ENCODE assay signal across 9 cellular contexts in the genomic region with DNA sequence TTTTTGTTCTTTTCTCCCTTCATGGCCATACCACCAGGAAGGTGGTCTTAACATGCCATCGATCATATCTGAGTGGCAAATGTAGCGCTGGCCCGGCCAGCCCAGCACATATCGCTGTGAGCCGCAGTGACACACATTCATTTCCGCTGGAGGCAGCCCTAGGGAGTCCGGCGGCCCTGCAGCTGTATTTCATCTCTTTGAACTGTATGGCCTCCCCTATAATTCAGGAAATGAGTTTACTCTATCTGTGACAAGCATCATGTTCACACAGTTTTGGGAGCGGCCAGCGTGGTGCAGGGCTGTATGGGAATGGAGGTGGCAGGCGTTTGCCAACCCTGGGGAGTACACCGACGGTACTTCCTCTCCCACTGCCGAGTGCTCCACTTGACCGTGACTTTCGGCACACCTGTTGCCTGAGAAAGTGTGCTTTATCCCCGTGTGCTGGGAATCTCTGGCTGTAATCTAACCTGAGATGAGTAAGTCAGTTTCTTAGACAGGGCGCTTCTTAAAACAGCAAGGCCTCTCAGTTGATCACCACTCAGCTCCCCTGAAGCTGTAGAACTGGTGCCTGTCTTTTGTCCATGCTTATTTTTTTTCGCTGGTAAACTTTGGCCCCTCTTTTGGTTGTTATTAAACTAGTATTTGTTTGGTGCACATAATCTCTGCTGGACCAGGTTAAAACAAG.
A peak's percentile ranks its signal among the peaks of the same experiment; 100 is the strongest.
DNase-seq lines count a peak whose midpoint lies in the region; ATAC-seq, FAIRE-seq and TF ChIP-seq lines count a peak whose summit lies in the region.
"Had no signal": no experiment of that assay in that cellular context is flagged by ENCODE, and none has a peak within 500 bp of the region (broad histone marks: within the 10 kb centered on the region; RNA-seq: fewer than 3 reads in every experiment).

No MANE protein-coding gene starts in this region.

- H3K27ac ChIP-seq in CD4-positive, CD25-positive, alpha-beta regulatory T cell (ENCODE audit: insufficient read depth, low read length, poor library complexity, severe bottlenecking) = peak overlapping the region; percentile 74
- H3K27ac ChIP-seq in neural progenitor cell = no peak overlapping the region

- peak overlapping the region; percentile 92 to 94 (median 93) for H3K27ac Mint-ChIP-seq in CD4-positive, CD25-positive, alpha-beta regulatory T cell
- H3K27ac Mint-ChIP-seq in effector memory CD8-positive, alpha-beta T cell = peak overlapping the region; percentile 49 to 90
- no peak overlapping the region for H3K27ac Mint-ChIP-seq in neural progenitor cell

- DNase-seq in CD4-positive, CD25-positive, alpha-beta regulatory T cell = peak; percentile 38 to 86 (median 50)
- peak; percentile 64 for DNase-seq in KG1 (lab: John Stamatoyannopoulos, UW)
- DNase-seq in activated CD4-positive, alpha-beta T cell treated with anti-CD3 and anti-CD28 coated beads for 1 hour = peak; percentile 28
- peak; percentile 39 to 46 (median 39) for DNase-seq in effector memory CD8-positive, alpha-beta T cell
- DNase-seq in stimulated activated CD8-positive, alpha-beta memory T cell treated with anti-CD3 and anti-CD28 coated beads, Interleukin-2, amount 100 ng/mL, for 1 hour (ENCODE audit: low read depth in 2 of 2) = peak; percentile 16 to 19
- no peak for DNase-seq in GM19239 (ENCODE audit: insufficient read length, low spot score)
- no peak for DNase-seq in neural progenitor cell (ENCODE audit: low spot score)

- H3K4me3 ChIP-seq in CD4-positive, CD25-positive, alpha-beta regulatory T cell (ENCODE audit: low read depth, low read length) = peak overlapping the region; percentile 66
- no peak overlapping the region for H3K4me3 ChIP-seq in neural progenitor cell

- no peak overlapping the region for H3K4me2 ChIP-seq in neural progenitor cell

- peak; percentile 86 to 92 for ATAC-seq in CD4-positive, CD25-positive, alpha-beta regulatory T cell (ENCODE audit: low read depth in 2 of 2)
- peak; percentile 78 for ATAC-seq in GM21423 (IDR thresholded peaks at IDR 0.05; ENCODE audit: unreplicated experiment)
- ATAC-seq in effector memory CD8-positive, alpha-beta T cell (replicated peaks) = peak; percentile 92

- H4K20me1 ChIP-seq in neural progenitor cell (ENCODE audit: low read depth) = no peaks in the 10 kb centered on the region

- H3K4me3 Mint-ChIP-seq in CD4-positive, CD25-positive, alpha-beta regulatory T cell = peak overlapping the region; percentile 16 to 87 (median 84)
- H3K4me3 Mint-ChIP-seq in effector memory CD8-positive, alpha-beta T cell = peak overlapping the region; percentile 63 to 74
- no peak overlapping the region for H3K4me3 Mint-ChIP-seq in neural progenitor cell

- H2AFZ ChIP-seq in neural progenitor cell (replicated peaks) = no peak overlapping the region

- no peaks in the 10 kb centered on the region for H3K36me3 Mint-ChIP-seq in CD4-positive, CD25-positive, alpha-beta regulatory T cell
- peaks cover 7% of the 10 kb centered on the region for H3K36me3 Mint-ChIP-seq in effector memory CD8-positive, alpha-beta T cell (ENCODE audit: insufficient read depth)
- H3K36me3 Mint-ChIP-seq in neural progenitor cell = no peaks in the 10 kb centered on the region

- H3K9me3 ChIP-seq in CD4-positive, CD25-positive, alpha-beta regulatory T cell (ENCODE audit: control insufficient read depth in 2 of 2, low read length in 2 of 2) = no peaks in the 10 kb centered on the region
- H3K9me3 ChIP-seq in neural progenitor cell (ENCODE audit: low read depth) = no peaks in the 10 kb centered on the region

- H3K9me3 Mint-ChIP-seq in CD4-positive, CD25-positive, alpha-beta regulatory T cell = no peaks in the 10 kb centered on the region
- no peaks in the 10 kb centered on the region for H3K9me3 Mint-ChIP-seq in effector memory CD8-positive, alpha-beta T cell
- H3K9me3 Mint-ChIP-seq in neural progenitor cell = no peaks in the 10 kb centered on the region

- no peaks in the 10 kb centered on the region for H3K36me3 ChIP-seq in CD4-positive, CD25-positive, alpha-beta regulatory T cell (ENCODE audit: control insufficient read depth, insufficient read depth, low read length)
- H3K36me3 ChIP-seq in neural progenitor cell = no peaks in the 10 kb centered on the region

- no peak for TF ChIP-seq CTCF in neural progenitor cell (IDR thresholded peaks at IDR 0.05)

- H3K9ac ChIP-seq in neural progenitor cell = no peak overlapping the region

- peaks cover 35% of the 10 kb centered on the region for H3K4me1 ChIP-seq in CD4-positive, CD25-positive, alpha-beta regulatory T cell (ENCODE audit: control insufficient read depth, insufficient read depth, low read length, poor library complexity, severe bottlenecking)
- H3K4me1 ChIP-seq in neural progenitor cell = peaks cover 12% of the 10 kb centered on the region

- H3K27me3 ChIP-seq in CD4-positive, CD25-positive, alpha-beta regulatory T cell (ENCODE audit: control insufficient read depth, insufficient read depth, low read length) = no peaks in the 10 kb centered on the region
- no peaks in the 10 kb centered on the region for H3K27me3 ChIP-seq in neural progenitor cell

- no peaks in the 10 kb centered on the region for H3K27me3 Mint-ChIP-seq in CD4-positive, CD25-positive, alpha-beta regulatory T cell
- no peaks in the 10 kb centered on the region for H3K27me3 Mint-ChIP-seq in effector memory CD8-positive, alpha-beta T cell
- no peaks in the 10 kb centered on the region for H3K27me3 Mint-ChIP-seq in neural progenitor cell (ENCODE audit: insufficient read depth, low read depth)

- no peaks in the 10 kb centered on the region for H3F3A ChIP-seq in neural progenitor cell (ENCODE audit: low read depth)

- H3K79me2 ChIP-seq in neural progenitor cell (ENCODE audit: low read depth) = no peaks in the 10 kb centered on the region

- FAIRE-seq in GM19239 (lab: Jason Lieb, UNC) = no peak
- FAIRE-seq: bronchial epithelial cell had no signal

- H3K4me1 Mint-ChIP-seq in CD4-positive, CD25-positive, alpha-beta regulatory T cell = peaks cover 17 to 52% (median 24%) of the 10 kb centered on the region in 4 donors
- peaks cover 20 to 22% of the 10 kb centered on the region in 2 donors for H3K4me1 Mint-ChIP-seq in effector memory CD8-positive, alpha-beta T cell (ENCODE audit: low read depth in 2 of 2)
- H3K4me1 Mint-ChIP-seq in neural progenitor cell = peaks cover 10% of the 10 kb centered on the region

Comparison
In these comparisons a context has a peak if more than half of its experiments do, and no peak if none do; other contexts are left out.
1. DNase-seq: peak in CD4-positive, CD25-positive, alpha-beta regulatory T cell (3 of 3), KG1 (single experiment), activated CD4-positive, alpha-beta T cell treated with anti-CD3 and anti-CD28 coated beads for 1 hour (single experiment), effector memory CD8-positive, alpha-beta T cell (3 of 3) and stimulated activated CD8-positive, alpha-beta memory T cell treated with anti-CD3 and anti-CD28 coated beads, Interleukin-2, amount 100 ng/mL, for 1 hour (2 of 2); none in GM19239 (single experiment) and neural progenitor cell (single experiment).
2. Peak in every context shown above with its lines, with median percentiles within 50 percentile points of each other: ATAC-seq.